In the genomic region with DNA sequence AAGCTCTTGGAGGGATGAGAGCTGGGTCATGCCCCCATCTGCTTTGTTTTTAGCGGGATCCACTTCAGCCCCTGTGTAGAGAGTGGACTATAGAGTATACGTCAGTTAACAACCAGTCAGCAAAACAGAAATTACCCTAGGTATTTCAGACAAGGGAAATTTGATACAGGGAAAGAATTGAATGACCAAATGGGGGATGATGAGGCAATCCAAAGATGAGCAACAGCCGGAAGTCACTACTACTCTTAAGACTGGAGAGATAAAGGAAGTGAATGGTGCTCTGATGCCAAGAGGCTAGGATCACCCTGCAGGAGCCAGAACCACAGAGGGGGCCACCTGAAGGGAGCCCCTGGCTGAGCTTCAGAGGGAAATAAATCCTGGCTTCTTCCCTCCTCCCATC, we compare ENCODE assay signal across 13 cellular contexts. TPM values are rescaled to one million over a fixed set of nuclear protein-coding genes. Genes with fewer than 3 reads are reported as not detected.
DNase-seq lines count a peak whose midpoint lies in the region; ATAC-seq and TF ChIP-seq lines count a peak whose summit lies in the region.
"Had no signal": no experiment of that assay in that cellular context is flagged by ENCODE, and none has a peak within 500 bp of the region (broad histone marks: within the 10 kb centered on the region; RNA-seq: fewer than 3 reads in every experiment).

No MANE protein-coding gene starts in this region.

- H3K79me2 ChIP-seq in mammary epithelial cell (ENCODE audit: insufficient read depth, low read length): no peaks in the 10 kb centered on the region

- no peaks in the 10 kb centered on the region for H3K36me3 Mint-ChIP-seq in Calu3 (ENCODE audit: insufficient read depth, unreplicated experiment)

- H3K9ac ChIP-seq in mammary epithelial cell (ENCODE audit: insufficient read depth, low read length): no peak overlapping the region

- H3K27me3 ChIP-seq in mammary epithelial cell (ENCODE audit: insufficient read depth, low read length) (no peaks in the 10 kb centered on the region), right cardiac atrium (ENCODE audit: control insufficient read depth, insufficient read depth) (no peaks in the 10 kb centered on the region)

- 83% methylated on average over 3 of the region's 3 CpGs for WGBS in mammary epithelial cell (ENCODE audit: low coverage, missing lambda C conversion rate)
- WGBS in right cardiac atrium: 59% methylated on average over 3 of the region's 3 CpGs

- no peak overlapping the region for H2AFZ ChIP-seq in mammary epithelial cell (ENCODE audit: low read depth, low read length)

- TF ChIP-seq CTCF in mammary epithelial cell (conservative IDR thresholded peaks at IDR 0.05 in 1 of 2, IDR thresholded peaks at IDR 0.05 in 1 of 2; ENCODE audit: extremely low read depth in 1 of 2, insufficient read depth in 1 of 2, low read depth in 1 of 2, low read length in 2 of 2) (no peak), Calu3 (IDR thresholded peaks at IDR 0.05; ENCODE audit: unreplicated experiment) (no peak)

- H3K27ac ChIP-seq in mammary epithelial cell (ENCODE audit: insufficient read depth, low read depth, low read length) (no peak overlapping the region), right cardiac atrium (ENCODE audit: low read length) (no peak overlapping the region)

- no peaks in the 10 kb centered on the region for H3K36me3 ChIP-seq in mammary epithelial cell (ENCODE audit: insufficient read depth, low read length)

- in situ Hi-C loops in mammary epithelial cell (cut with MboI; ENCODE audit: low sequenced_read_pairs in 2 of 2): no loop called here

- no peak overlapping the region for H3K4me3 ChIP-seq in mammary epithelial cell (replicated peaks in 1 of 3; ENCODE audit: insufficient read depth in 1 of 3, low read depth in 2 of 3, low read length in 3 of 3)
- no peak overlapping the region for H3K4me3 ChIP-seq in skeletal muscle cell (ENCODE audit: low read depth, low read length)
- H3K4me3 ChIP-seq in right cardiac atrium (ENCODE audit: low read length): no peak overlapping the region

- no peak overlapping the region for H3K4me3 Mint-ChIP-seq in Calu3 (ENCODE audit: low read depth, unreplicated experiment)
- H3K4me3 Mint-ChIP-seq: activated T-helper 1 cell treated with anti-CD3 and anti-CD28 coated beads, Interleukin-12 subunit alpha, Interleukin-12 subunit beta, Interleukin-2, Interleukin-4 antibody, amounts not matched to agents 30 ng/mL and 10 ng/mL and 1 ng/mL, durations not matched to agents 14 hours and 24 hours and 36 hours had no signal

- CTCF ChIA-PET in mammary epithelial cell (lab: Charles Lee; ENCODE audit: low non-redundant PET): no interaction called here
- CTCF ChIA-PET in Calu3 (lab: Charles Lee): no interaction called here

- intact Hi-C loops in mammary epithelial cell (cut with micrococcal nuclease) (no loop called here), right cardiac atrium (cut with DNase I) (no loop called here), Calu3 (cut with micrococcal nuclease; ENCODE audit: unreplicated experiment) (no loop called here)

- dilution Hi-C loops in mammary epithelial cell (cut with HindIII; ENCODE audit: low sequenced_read_pairs): no loop called here

- ATAC-seq in right cardiac atrium: no peak
- ATAC-seq: HCT116 had no signal

- H3K9me3 ChIP-seq in mammary epithelial cell (replicated peaks; ENCODE audit: insufficient read depth, low read length): no peaks in the 10 kb centered on the region
- no peaks in the 10 kb centered on the region for H3K9me3 ChIP-seq in right cardiac atrium (ENCODE audit: control insufficient read depth, low read length)

- BruUV-seq in mammary epithelial cell (replicated peaks; lab: Mats Ljungman, UMichigan): no TSS peak
- BruUV-seq in Calu3 (replicated peaks; lab: Mats Ljungman, UMichigan): no TSS peak

- H3K27ac Mint-ChIP-seq in Calu3 (ENCODE audit: unreplicated experiment): no peak overlapping the region
- H3K27ac Mint-ChIP-seq: activated T-helper 1 cell treated with anti-CD3 and anti-CD28 coated beads, Interleukin-12 subunit alpha, Interleukin-12 subunit beta, Interleukin-2, Interleukin-4 antibody, amounts not matched to agents 30 ng/mL and 10 ng/mL and 1 ng/mL, durations not matched to agents 14 hours and 24 hours and 36 hours had no signal

- H4K20me1 ChIP-seq in mammary epithelial cell (ENCODE audit: insufficient read depth, low read length): peaks cover 2% of the 10 kb centered on the region

- peaks cover 47% of the 10 kb centered on the region for H3K27me3 Mint-ChIP-seq in Calu3 (ENCODE audit: unreplicated experiment)

- H3K9me3 Mint-ChIP-seq in Calu3 (ENCODE audit: low read depth, unreplicated experiment): no peaks in the 10 kb centered on the region
- H3K9me3 Mint-ChIP-seq: activated T-helper 1 cell treated with anti-CD3 and anti-CD28 coated beads, Interleukin-12 subunit alpha, Interleukin-12 subunit beta, Interleukin-2, Interleukin-4 antibody, amounts not matched to agents 30 ng/mL and 10 ng/mL and 1 ng/mL, durations not matched to agents 14 hours and 24 hours and 36 hours had no signal

- DNase-seq in DMS53 (lab: John Stamatoyannopoulos, UW) (peak; percentile 11), DMS53 treated with DMSO at 0.1 percent for 48 hours (lab: John Stamatoyannopoulos, UW; ENCODE audit: unreplicated experiment) (no peak), NCI-H748 (lab: John Stamatoyannopoulos, UW; ENCODE audit: unreplicated experiment) (peak; percentile 42), mammary epithelial cell (peak; percentile 43), skeletal muscle cell (ENCODE audit: low read depth) (peak; percentile 58), NCI-H1694 treated with DMSO at 0.1 percent for 48 hours (lab: John Stamatoyannopoulos, UW) (no peak), right cardiac atrium (no peak), Calu3 (no peak)
- DNase-seq: cerebellar nuclear complex, NCI-H526 treated with DMSO at 0.1 percent for 48 hours had no signal

- no peak overlapping the region for H3K4me2 ChIP-seq in mammary epithelial cell (ENCODE audit: insufficient read depth, low read depth, low read length)

- no peaks in the 10 kb centered on the region for H3K4me1 Mint-ChIP-seq in Calu3 (ENCODE audit: low read depth, unreplicated experiment)

- H3K4me1 ChIP-seq in mammary epithelial cell (ENCODE audit: insufficient read depth, low read length) (peaks cover 15% of the 10 kb centered on the region), right cardiac atrium (ENCODE audit: control insufficient read depth, insufficient read depth, low read length) (peaks cover 2% of the 10 kb centered on the region)

RNA-seq across cellular contexts. Expression of a gene that starts 1.7 kb away (rescaled TPM):
- total RNA-seq in mammary epithelial cell (under 1 TPM in 1 of 2 donors, not detected in 1; 0.14 TPM), right cardiac atrium (1 to 10 TPM in 1 of 4 donors, under 1 TPM in 3; 0.19 to 1.5 (median 0.54) TPM), Calu3 (2022) (not detected in 2 replicates)
- polyA plus RNA-seq in mammary epithelial cell (not detected), right cardiac atrium (0.34 TPM)
- polyA minus RNA-seq in mammary epithelial cell: not detected
- total RNA-seq: activated T-helper 1 cell treated with anti-CD3 and anti-CD28 coated beads, Interleukin-12 subunit alpha, Interleukin-12 subunit beta, Interleukin-2, Interleukin-4 antibody, amounts not matched to agents 30 ng/mL and 10 ng/mL and 1 ng/mL, durations not matched to agents 14 hours and 24 hours and 36 hours; lung microvascular endothelial cell had no signal

RNA-seq across cellular contexts. Expression of a gene that starts 11.3 kb away (rescaled TPM):
- 10 to 100 TPM; 16.1 to 19.7 TPM for total RNA-seq in mammary epithelial cell
- polyA plus RNA-seq in mammary epithelial cell: 8.7 TPM
- polyA minus RNA-seq in mammary epithelial cell: 5.4 TPM
- 10 to 100 TPM; 11.6 to 17.4 (median 12.7) TPM for total RNA-seq in right cardiac atrium
- 10.3 TPM for polyA plus RNA-seq in right cardiac atrium
- total RNA-seq in Calu3 (2022): 15.0 and 20.4 TPM in 2 replicates

RNA-seq across cellular contexts. Expression of a gene that starts 11.7 kb away (rescaled TPM):
- total RNA-seq in mammary epithelial cell: 10 to 100 TPM; 22.3 to 44.5 TPM
- 42.5 TPM for polyA plus RNA-seq in mammary epithelial cell
- polyA minus RNA-seq in mammary epithelial cell: 39.6 TPM
- total RNA-seq in right cardiac atrium: 10 to 100 TPM in 1 of 4 donors, 1 to 10 TPM in 3; 7.0 to 13.9 (median 9.1) TPM
- 9.4 TPM for polyA plus RNA-seq in right cardiac atrium
- 39.3 and 40.3 TPM in 2 replicates for total RNA-seq in Calu3 (2022)

RNA-seq across cellular contexts. Expression of a gene that starts 13.8 kb away (rescaled TPM):
- total RNA-seq in mammary epithelial cell (10 to 100 TPM; 51.0 to 61.1 TPM), right cardiac atrium (10 to 100 TPM; 62.2 to 81.7 (median 67.9) TPM), Calu3 (2022) (29.8 and 31.5 TPM in 2 replicates)
- polyA plus RNA-seq in mammary epithelial cell (65.6 TPM), right cardiac atrium (88.1 TPM)
- 52.8 TPM for polyA minus RNA-seq in mammary epithelial cell

RNA-seq across cellular contexts. Expression of a gene that starts 20.4 kb away (rescaled TPM):
- total RNA-seq in mammary epithelial cell (10 to 100 TPM; 20.5 to 24.9 TPM), right cardiac atrium (10 to 100 TPM; 14.8 to 23.3 (median 18.5) TPM), Calu3 (2022) (39.8 and 45.4 TPM in 2 replicates)
- polyA plus RNA-seq in mammary epithelial cell (34.8 TPM), right cardiac atrium (22.7 TPM)
- 29.5 TPM for polyA minus RNA-seq in mammary epithelial cell

Comparison
In these comparisons a context has a peak if more than half of its experiments do, and no peak if none do; other contexts are left out.
1. DNase-seq: peak in DMS53 (single experiment), NCI-H748 (single experiment), mammary epithelial cell (single experiment) and skeletal muscle cell (single experiment); none in DMS53 treated with DMSO at 0.1 percent for 48 hours (single experiment), NCI-H1694 treated with DMSO at 0.1 percent for 48 hours (single experiment), right cardiac atrium (0 of 3) and Calu3 (single experiment).